ENCODE assay signal across 1 cellular context in genomic region chr13:101231751-101232428, GRCh38.
TF ChIP-seq lines count a peak whose summit lies in the region.

No MANE protein-coding gene starts in this region.

TF ChIP-seq in H1, 55 proteins besides CTCF, POLR2A, EP300 and RAD21 (continued from another document):
- TF ChIP-seq ATF2 (IDR thresholded peaks at IDR 0.05; ENCODE audit: low read length) (no peak), SIX5 (IDR thresholded peaks at IDR 0.05; ENCODE audit: low read depth, low read length) (no peak), RFX5 (IDR thresholded peaks at IDR 0.05; ENCODE audit: borderline replicate concordance, low read depth, low read length) (no peak), SP2 (IDR thresholded peaks at IDR 0.05; ENCODE audit: low read length) (no peak), JUND (IDR thresholded peaks at IDR 0.05; ENCODE audit: low read length) (no peak), SRF (IDR thresholded peaks at IDR 0.05; ENCODE audit: low read depth, low read length) (no peak), USF2 (IDR thresholded peaks at IDR 0.05; ENCODE audit: low read length) (no peak), RXRA (IDR thresholded peaks at IDR 0.05; ENCODE audit: insufficient read depth, low read depth, low read length) (no peak), GTF2F1 (IDR thresholded peaks at IDR 0.05; ENCODE audit: borderline replicate concordance, low read depth, low read length) (no peak), ZNF274 (IDR thresholded peaks at IDR 0.05; ENCODE audit: borderline replicate concordance, extremely low read depth, low read length) (no peak), SIN3A (conservative IDR thresholded peaks at IDR 0.05 in 1 of 2, IDR thresholded peaks at IDR 0.05 in 1 of 2; ENCODE audit: low read depth in 1 of 2, low read length in 2 of 2) (no peak), CTBP2 (IDR thresholded peaks at IDR 0.05; ENCODE audit: borderline replicate concordance, insufficient read depth, insufficient read length, low read length) (no peak)
